ENCODE assay signal across 1 cellular context in the genomic region with DNA sequence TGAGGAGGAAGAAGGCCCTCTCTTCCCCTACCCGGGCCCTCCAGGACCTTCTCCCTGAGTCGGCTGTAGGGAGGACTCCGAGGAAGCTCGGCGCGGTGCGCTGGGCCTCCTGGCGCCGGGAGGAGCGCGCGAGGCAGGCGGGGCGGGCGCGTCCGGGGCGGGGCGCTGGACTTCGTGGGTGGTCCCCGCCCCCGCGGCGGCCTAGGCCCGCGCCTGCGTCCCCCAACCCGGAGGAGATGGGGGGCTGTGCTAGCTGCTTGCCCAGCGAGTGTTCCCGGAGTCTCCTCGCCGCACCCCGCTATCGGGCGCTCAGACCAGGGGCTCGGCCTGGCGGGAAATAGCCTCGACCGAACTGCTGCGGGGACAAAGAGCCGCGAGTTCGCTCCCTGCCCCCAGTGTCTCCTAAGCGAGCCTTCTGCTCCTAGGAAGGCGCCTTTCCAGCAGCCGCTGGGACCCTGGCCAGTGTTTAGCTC.
TF ChIP-seq lines count a peak whose summit lies in the region.

No MANE protein-coding gene starts in this region.

TF ChIP-seq in WTC11, 78 proteins besides CTCF, POLR2A, EP300 and RAD21 (continued from another document):
- TF ChIP-seq FOXK1 (CRISPR knock-in tag; IDR thresholded peaks at IDR 0.05) = no peak
- TF ChIP-seq, protein P1, sequence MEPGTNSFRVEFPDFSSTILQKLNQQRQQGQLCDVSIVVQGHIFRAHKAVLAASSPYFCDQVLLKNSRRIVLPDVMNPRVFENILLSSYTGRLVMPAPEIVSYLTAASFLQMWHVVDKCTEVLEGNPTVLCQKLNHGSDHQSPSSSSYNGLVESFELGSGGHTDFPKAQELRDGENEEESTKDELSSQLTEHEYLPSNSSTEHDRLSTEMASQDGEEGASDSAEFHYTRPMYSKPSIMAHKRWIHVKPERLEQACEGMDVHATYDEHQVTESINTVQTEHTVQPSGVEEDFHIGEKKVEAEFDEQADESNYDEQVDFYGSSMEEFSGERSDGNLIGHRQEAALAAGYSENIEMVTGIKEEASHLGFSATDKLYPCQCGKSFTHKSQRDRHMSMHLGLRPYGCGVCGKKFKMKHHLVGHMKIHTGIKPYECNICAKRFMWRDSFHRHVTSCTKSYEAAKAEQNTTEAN (CRISPR knock-in tag; IDR thresholded peaks at IDR 0.05) = 0 out of 2 replicates have a peak, but pooled peaks have one; percentile 36
- TF ChIP-seq TEAD1 (CRISPR knock-in tag; IDR thresholded peaks at IDR 0.05) = peak; percentile 43; the same call in 1 of the 2 replicates
- TF ChIP-seq EMX1 (CRISPR knock-in tag; IDR thresholded peaks at IDR 0.05) = 0 out of 2 replicates have a peak, but pooled peaks have one; percentile 8
- TF ChIP-seq, protein P2, sequence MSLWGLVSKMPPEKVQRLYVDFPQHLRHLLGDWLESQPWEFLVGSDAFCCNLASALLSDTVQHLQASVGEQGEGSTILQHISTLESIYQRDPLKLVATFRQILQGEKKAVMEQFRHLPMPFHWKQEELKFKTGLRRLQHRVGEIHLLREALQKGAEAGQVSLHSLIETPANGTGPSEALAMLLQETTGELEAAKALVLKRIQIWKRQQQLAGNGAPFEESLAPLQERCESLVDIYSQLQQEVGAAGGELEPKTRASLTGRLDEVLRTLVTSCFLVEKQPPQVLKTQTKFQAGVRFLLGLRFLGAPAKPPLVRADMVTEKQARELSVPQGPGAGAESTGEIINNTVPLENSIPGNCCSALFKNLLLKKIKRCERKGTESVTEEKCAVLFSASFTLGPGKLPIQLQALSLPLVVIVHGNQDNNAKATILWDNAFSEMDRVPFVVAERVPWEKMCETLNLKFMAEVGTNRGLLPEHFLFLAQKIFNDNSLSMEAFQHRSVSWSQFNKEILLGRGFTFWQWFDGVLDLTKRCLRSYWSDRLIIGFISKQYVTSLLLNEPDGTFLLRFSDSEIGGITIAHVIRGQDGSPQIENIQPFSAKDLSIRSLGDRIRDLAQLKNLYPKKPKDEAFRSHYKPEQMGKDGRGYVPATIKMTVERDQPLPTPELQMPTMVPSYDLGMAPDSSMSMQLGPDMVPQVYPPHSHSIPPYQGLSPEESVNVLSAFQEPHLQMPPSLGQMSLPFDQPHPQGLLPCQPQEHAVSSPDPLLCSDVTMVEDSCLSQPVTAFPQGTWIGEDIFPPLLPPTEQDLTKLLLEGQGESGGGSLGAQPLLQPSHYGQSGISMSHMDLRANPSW (CRISPR knock-in tag; conservative IDR thresholded peaks at IDR 0.05; ENCODE audit: low read depth) = no peak
- TF ChIP-seq ZNF232 (CRISPR knock-in tag; IDR thresholded peaks at IDR 0.05) = no peak; the same call in 1 of the 2 replicates
- TF ChIP-seq, protein P3, sequence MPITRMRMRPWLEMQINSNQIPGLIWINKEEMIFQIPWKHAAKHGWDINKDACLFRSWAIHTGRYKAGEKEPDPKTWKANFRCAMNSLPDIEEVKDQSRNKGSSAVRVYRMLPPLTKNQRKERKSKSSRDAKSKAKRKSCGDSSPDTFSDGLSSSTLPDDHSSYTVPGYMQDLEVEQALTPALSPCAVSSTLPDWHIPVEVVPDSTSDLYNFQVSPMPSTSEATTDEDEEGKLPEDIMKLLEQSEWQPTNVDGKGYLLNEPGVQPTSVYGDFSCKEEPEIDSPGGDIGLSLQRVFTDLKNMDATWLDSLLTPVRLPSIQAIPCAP (CRISPR knock-in tag; IDR thresholded peaks at IDR 0.05) = no peak
- 0 out of 2 replicates have a peak, but pooled peaks have one; percentile 22 for TF ChIP-seq JUN (CRISPR knock-in tag; IDR thresholded peaks at IDR 0.05)
- TF ChIP-seq ZNF423 (CRISPR knock-in tag; IDR thresholded peaks at IDR 0.05) = peak; percentile 61; the same call in 1 of the 2 replicates
- peak; percentile 80; the same call in 1 of the 2 replicates for TF ChIP-seq FOXP1 (CRISPR knock-in tag; IDR thresholded peaks at IDR 0.05; ENCODE audit: borderline replicate concordance)
- TF ChIP-seq TP53 (CRISPR knock-in tag; IDR thresholded peaks at IDR 0.05) = no peak
- TF ChIP-seq, protein P4, sequence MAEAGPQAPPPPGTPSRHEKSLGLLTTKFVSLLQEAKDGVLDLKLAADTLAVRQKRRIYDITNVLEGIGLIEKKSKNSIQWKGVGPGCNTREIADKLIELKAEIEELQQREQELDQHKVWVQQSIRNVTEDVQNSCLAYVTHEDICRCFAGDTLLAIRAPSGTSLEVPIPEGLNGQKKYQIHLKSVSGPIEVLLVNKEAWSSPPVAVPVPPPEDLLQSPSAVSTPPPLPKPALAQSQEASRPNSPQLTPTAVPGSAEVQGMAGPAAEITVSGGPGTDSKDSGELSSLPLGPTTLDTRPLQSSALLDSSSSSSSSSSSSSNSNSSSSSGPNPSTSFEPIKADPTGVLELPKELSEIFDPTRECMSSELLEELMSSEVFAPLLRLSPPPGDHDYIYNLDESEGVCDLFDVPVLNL (CRISPR knock-in tag; IDR thresholded peaks at IDR 0.05; ENCODE audit: borderline replicate concordance, low read depth) = peak; percentile 70
- peak; percentile 99 for TF ChIP-seq ZNF263 (CRISPR knock-in tag; IDR thresholded peaks at IDR 0.05; ENCODE audit: low read depth)
- 0 out of 2 replicates have a peak, but pooled peaks have one; percentile 12 for TF ChIP-seq MYBL2 (CRISPR knock-in tag; IDR thresholded peaks at IDR 0.05)
- TF ChIP-seq, protein P5, sequence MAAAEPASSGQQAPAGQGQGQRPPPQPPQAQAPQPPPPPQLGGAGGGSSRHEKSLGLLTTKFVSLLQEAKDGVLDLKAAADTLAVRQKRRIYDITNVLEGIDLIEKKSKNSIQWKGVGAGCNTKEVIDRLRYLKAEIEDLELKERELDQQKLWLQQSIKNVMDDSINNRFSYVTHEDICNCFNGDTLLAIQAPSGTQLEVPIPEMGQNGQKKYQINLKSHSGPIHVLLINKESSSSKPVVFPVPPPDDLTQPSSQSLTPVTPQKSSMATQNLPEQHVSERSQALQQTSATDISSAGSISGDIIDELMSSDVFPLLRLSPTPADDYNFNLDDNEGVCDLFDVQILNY (CRISPR knock-in tag; IDR thresholded peaks at IDR 0.05) = peak; percentile 89
- TF ChIP-seq, protein P6, sequence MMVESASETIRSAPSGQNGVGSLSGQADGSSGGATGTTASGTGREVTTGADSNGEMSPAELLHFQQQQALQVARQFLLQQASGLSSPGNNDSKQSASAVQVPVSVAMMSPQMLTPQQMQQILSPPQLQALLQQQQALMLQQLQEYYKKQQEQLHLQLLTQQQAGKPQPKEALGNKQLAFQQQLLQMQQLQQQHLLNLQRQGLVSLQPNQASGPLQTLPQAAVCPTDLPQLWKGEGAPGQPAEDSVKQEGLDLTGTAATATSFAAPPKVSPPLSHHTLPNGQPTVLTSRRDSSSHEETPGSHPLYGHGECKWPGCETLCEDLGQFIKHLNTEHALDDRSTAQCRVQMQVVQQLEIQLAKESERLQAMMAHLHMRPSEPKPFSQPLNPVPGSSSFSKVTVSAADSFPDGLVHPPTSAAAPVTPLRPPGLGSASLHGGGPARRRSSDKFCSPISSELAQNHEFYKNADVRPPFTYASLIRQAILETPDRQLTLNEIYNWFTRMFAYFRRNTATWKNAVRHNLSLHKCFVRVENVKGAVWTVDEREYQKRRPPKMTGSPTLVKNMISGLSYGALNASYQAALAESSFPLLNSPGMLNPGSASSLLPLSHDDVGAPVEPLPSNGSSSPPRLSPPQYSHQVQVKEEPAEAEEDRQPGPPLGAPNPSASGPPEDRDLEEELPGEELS (CRISPR knock-in tag; IDR thresholded peaks at IDR 0.05) = no peak
- 0 out of 2 replicates have a peak, but pooled peaks have one; percentile 49 for TF ChIP-seq CREM (CRISPR knock-in tag; IDR thresholded peaks at IDR 0.05)
- TF ChIP-seq, protein P7, sequence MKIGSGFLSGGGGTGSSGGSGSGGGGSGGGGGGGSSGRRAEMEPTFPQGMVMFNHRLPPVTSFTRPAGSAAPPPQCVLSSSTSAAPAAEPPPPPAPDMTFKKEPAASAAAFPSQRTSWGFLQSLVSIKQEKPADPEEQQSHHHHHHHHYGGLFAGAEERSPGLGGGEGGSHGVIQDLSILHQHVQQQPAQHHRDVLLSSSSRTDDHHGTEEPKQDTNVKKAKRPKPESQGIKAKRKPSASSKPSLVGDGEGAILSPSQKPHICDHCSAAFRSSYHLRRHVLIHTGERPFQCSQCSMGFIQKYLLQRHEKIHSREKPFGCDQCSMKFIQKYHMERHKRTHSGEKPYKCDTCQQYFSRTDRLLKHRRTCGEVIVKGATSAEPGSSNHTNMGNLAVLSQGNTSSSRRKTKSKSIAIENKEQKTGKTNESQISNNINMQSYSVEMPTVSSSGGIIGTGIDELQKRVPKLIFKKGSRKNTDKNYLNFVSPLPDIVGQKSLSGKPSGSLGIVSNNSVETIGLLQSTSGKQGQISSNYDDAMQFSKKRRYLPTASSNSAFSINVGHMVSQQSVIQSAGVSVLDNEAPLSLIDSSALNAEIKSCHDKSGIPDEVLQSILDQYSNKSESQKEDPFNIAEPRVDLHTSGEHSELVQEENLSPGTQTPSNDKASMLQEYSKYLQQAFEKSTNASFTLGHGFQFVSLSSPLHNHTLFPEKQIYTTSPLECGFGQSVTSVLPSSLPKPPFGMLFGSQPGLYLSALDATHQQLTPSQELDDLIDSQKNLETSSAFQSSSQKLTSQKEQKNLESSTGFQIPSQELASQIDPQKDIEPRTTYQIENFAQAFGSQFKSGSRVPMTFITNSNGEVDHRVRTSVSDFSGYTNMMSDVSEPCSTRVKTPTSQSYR (CRISPR knock-in tag; IDR thresholded peaks at IDR 0.05) = peak; percentile 42; the same call in 1 of the 2 replicates
- TF ChIP-seq NFE2L1 (CRISPR knock-in tag; IDR thresholded peaks at IDR 0.05) = no peak
- TF ChIP-seq, protein P8, sequence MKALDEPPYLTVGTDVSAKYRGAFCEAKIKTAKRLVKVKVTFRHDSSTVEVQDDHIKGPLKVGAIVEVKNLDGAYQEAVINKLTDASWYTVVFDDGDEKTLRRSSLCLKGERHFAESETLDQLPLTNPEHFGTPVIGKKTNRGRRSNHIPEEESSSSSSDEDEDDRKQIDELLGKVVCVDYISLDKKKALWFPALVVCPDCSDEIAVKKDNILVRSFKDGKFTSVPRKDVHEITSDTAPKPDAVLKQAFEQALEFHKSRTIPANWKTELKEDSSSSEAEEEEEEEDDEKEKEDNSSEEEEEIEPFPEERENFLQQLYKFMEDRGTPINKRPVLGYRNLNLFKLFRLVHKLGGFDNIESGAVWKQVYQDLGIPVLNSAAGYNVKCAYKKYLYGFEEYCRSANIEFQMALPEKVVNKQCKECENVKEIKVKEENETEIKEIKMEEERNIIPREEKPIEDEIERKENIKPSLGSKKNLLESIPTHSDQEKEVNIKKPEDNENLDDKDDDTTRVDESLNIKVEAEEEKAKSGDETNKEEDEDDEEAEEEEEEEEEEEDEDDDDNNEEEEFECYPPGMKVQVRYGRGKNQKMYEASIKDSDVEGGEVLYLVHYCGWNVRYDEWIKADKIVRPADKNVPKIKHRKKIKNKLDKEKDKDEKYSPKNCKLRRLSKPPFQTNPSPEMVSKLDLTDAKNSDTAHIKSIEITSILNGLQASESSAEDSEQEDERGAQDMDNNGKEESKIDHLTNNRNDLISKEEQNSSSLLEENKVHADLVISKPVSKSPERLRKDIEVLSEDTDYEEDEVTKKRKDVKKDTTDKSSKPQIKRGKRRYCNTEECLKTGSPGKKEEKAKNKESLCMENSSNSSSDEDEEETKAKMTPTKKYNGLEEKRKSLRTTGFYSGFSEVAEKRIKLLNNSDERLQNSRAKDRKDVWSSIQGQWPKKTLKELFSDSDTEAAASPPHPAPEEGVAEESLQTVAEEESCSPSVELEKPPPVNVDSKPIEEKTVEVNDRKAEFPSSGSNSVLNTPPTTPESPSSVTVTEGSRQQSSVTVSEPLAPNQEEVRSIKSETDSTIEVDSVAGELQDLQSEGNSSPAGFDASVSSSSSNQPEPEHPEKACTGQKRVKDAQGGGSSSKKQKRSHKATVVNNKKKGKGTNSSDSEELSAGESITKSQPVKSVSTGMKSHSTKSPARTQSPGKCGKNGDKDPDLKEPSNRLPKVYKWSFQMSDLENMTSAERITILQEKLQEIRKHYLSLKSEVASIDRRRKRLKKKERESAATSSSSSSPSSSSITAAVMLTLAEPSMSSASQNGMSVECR (CRISPR knock-in tag; IDR thresholded peaks at IDR 0.05; ENCODE audit: borderline replicate concordance) = 0 out of 2 replicates have a peak, but pooled peaks have one; percentile 14
- TF ChIP-seq SP1 (CRISPR knock-in tag; conservative IDR thresholded peaks at IDR 0.05) = peak; percentile 68; the same call in 1 of the 2 replicates
- 0 out of 2 replicates have a peak, but pooled peaks have one; percentile 58 for TF ChIP-seq ZNF416 (CRISPR knock-in tag; IDR thresholded peaks at IDR 0.05)
